8 cellular contexts compared by ENCODE assay signal in genomic region chr1:35269190-35269988, GRCh38. TPM values are rescaled to one million over a fixed set of nuclear protein-coding genes. Genes with fewer than 3 reads are reported as not detected.
DNase-seq lines count a peak whose midpoint lies in the region; ATAC-seq and TF ChIP-seq lines count a peak whose summit lies in the region.

No MANE protein-coding gene starts in this region.

- H3K36me3 ChIP-seq in stomach smooth muscle (ENCODE audit: control insufficient read depth in 2 of 2, insufficient read depth in 2 of 2, low read length in 2 of 2) = no peaks in the 10 kb centered on the region

- peaks cover 6% of the 10 kb centered on the region for H3K27me3 Mint-ChIP-seq in CD4-positive, alpha-beta T cell
- H3K27me3 Mint-ChIP-seq in activated naive CD8-positive, alpha-beta T cell = no peaks in the 10 kb centered on the region

- peak overlapping the region; percentile 92 for H3K4me3 Mint-ChIP-seq in CD4-positive, alpha-beta T cell
- peak overlapping the region; percentile 88 for H3K4me3 Mint-ChIP-seq in activated naive CD8-positive, alpha-beta T cell

- ATAC-seq in CD4-positive, alpha-beta T cell (ENCODE audit: poor library complexity) = no peak
- peak; percentile 12 for ATAC-seq in HG02973 (IDR thresholded peaks at IDR 0.05; ENCODE audit: unreplicated experiment)

- H3K9ac ChIP-seq in stomach smooth muscle (ENCODE audit: low read length in 2 of 2) = peak overlapping the region; percentile 71 to 88

- peaks cover 48% of the 10 kb centered on the region for H3K4me1 Mint-ChIP-seq in CD4-positive, alpha-beta T cell (ENCODE audit: low read depth)
- H3K4me1 Mint-ChIP-seq in activated naive CD8-positive, alpha-beta T cell (ENCODE audit: low read depth) = peaks cover 38% of the 10 kb centered on the region

- peak overlapping the region; percentile 78 to 81 for H3K4me3 ChIP-seq in stomach smooth muscle (ENCODE audit: low read length in 2 of 2)

- intact Hi-C loops in CD4-positive, alpha-beta T cell (cut with DNase I, micrococcal nuclease) = loop anchor here in 1 of 2 experiments (1.0 kb wide), 1 partner anchor 236 kb away; no protein-coding TSS in a partner anchor

- H3K9me3 Mint-ChIP-seq in CD4-positive, alpha-beta T cell = no peaks in the 10 kb centered on the region
- H3K9me3 Mint-ChIP-seq in activated naive CD8-positive, alpha-beta T cell (ENCODE audit: low read depth) = no peaks in the 10 kb centered on the region

- no peak for TF ChIP-seq CTCF in CD4-positive, alpha-beta T cell (IDR thresholded peaks at IDR 0.05)

- POLR2A ChIA-PET in CD4-positive, alpha-beta T cell (lab: Charles Lee) = interaction anchor here (1.0 to 1.6 kb wide), 4 partner anchors 15 to 238 kb away, joined by 5 to 10 read pairs (median 5); partner anchors contain the start of genes SFPQ and ZMYM6

- DNase-seq in CD4-positive, alpha-beta T cell = no peak
- DNase-seq in iris pigment epithelial cell (ENCODE audit: low read depth) (peak; percentile 16), SHP77 (lab: John Stamatoyannopoulos, UW) (no peak), NCI-H1105 (lab: John Stamatoyannopoulos, UW) (no peak)
- DNase-seq in stimulated activated CD4-positive, alpha-beta T cell treated with anti-CD3 and anti-CD28 coated beads, Interleukin-2, amount 100 ng/mL, for 24 hours = no peak

- H3K4me1 ChIP-seq in stomach smooth muscle (ENCODE audit: control insufficient read depth, insufficient read depth, low read length) = peaks cover 4% of the 10 kb centered on the region

- peak overlapping the region; percentile 81 for H3K27ac Mint-ChIP-seq in CD4-positive, alpha-beta T cell
- H3K27ac Mint-ChIP-seq in activated naive CD8-positive, alpha-beta T cell = peak overlapping the region; percentile 83

- CTCF ChIA-PET in CD4-positive, alpha-beta T cell (lab: Charles Lee) = no interaction called here

- H3K36me3 Mint-ChIP-seq in CD4-positive, alpha-beta T cell (ENCODE audit: low read depth) = peaks cover 5% of the 10 kb centered on the region
- peaks cover 8% of the 10 kb centered on the region for H3K36me3 Mint-ChIP-seq in activated naive CD8-positive, alpha-beta T cell

- peaks cover 3% of the 10 kb centered on the region for H3K27me3 ChIP-seq in CD4-positive, alpha-beta T cell (ENCODE audit: control insufficient read depth, insufficient read depth, low read length)
- no peaks in the 10 kb centered on the region for H3K27me3 ChIP-seq in stomach smooth muscle (ENCODE audit: control insufficient read depth in 1 of 2, insufficient read depth in 2 of 2, low read length in 2 of 2)

- H3K9me3 ChIP-seq in CD4-positive, alpha-beta T cell (ENCODE audit: control insufficient read depth, low read length) = no peaks in the 10 kb centered on the region
- no peaks in the 10 kb centered on the region for H3K9me3 ChIP-seq in stomach smooth muscle (ENCODE audit: control insufficient read depth in 2 of 2, low read length in 2 of 2)

- peak overlapping the region; percentile 55 for H3K27ac ChIP-seq in CD4-positive, alpha-beta T cell (ENCODE audit: low read depth, low read length)
- no peak overlapping the region for H3K27ac ChIP-seq in stomach smooth muscle (ENCODE audit: low read length)

RNA-seq across cellular contexts. Expression of gene ZMYM4, which starts 0.9 kb away (rescaled TPM):
- total RNA-seq in CD4-positive, alpha-beta T cell = 10 to 100 TPM; 37.0 to 39.9 TPM
